In the genomic region with DNA sequence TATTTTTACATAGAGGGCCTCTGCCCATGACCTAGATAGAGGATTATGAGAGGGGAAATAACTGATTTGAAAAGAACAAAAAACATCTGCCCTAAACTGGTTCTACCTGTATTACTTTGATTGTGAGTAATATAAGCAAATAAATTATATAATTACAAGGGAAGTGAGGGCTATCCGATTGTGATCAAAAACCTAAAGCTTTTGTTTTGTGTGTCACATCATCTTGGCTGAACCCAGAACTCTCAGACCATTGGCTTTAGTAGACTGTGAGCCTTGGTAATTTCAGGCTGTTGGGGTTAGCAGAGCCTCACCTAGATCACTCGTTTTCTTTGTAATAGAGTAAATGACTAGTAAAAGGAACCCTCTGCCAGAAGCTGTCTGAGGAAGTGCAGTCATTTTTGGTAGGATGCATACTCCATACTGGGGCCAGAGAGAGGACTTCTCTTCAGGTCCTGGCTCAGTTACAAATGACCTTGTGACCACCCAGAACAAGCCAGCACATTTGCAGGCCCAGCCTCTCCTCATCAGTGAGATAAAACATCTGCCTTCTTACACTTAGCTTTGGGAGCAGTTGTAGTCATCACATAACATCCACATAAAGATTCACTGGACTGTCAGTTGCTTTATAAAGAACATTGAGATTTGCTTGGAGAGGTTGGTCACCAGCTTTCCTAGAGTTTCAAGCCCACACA, we compare ENCODE assay signal across 11 cellular contexts. TPM values are rescaled to one million over a fixed set of nuclear protein-coding genes. Genes with fewer than 3 reads are reported as not detected.
A peak's percentile ranks its signal among the peaks of the same experiment; 100 is the strongest.
DNase-seq lines count a peak whose midpoint lies in the region; ATAC-seq and TF ChIP-seq lines count a peak whose summit lies in the region.
"Had no signal": no experiment of that assay in that cellular context is flagged by ENCODE, and none has a peak within 500 bp of the region (broad histone marks: within the 10 kb centered on the region; RNA-seq: fewer than 3 reads in every experiment).

No MANE protein-coding gene starts in this region.

- TF ChIP-seq POLR2A in prostate gland (IDR thresholded peaks at IDR 0.05) = no peak

- H3K36me3 ChIP-seq in prostate gland = no peaks in the 10 kb centered on the region

- H3K36me3 Mint-ChIP-seq in CD14-positive monocyte = peaks cover 51 to 70% of the 10 kb centered on the region in 2 donors
- H3K36me3 Mint-ChIP-seq in activated naive CD8-positive, alpha-beta T cell treated with anti-CD3 and anti-CD28 coated beads for 36 hours = peaks cover 55% of the 10 kb centered on the region
- H3K36me3 Mint-ChIP-seq in naive B cell = peaks cover 8 to 17% of the 10 kb centered on the region in 2 donors
- H3K36me3 Mint-ChIP-seq in stimulated activated effector memory CD8-positive, alpha-beta T cell treated with anti-CD3 and anti-CD28 coated beads, Interleukin-12 subunit alpha, Interleukin-12 subunit beta, amount 100 ng/mL, for 72 hours = peaks cover 39% of the 10 kb centered on the region

- H3K27me3 ChIP-seq in prostate gland (replicated peaks; ENCODE audit: insufficient read depth) = no peaks in the 10 kb centered on the region
- H3K27me3 ChIP-seq: ascending aorta had no signal

- H3K27ac Mint-ChIP-seq in CD14-positive monocyte = peak overlapping the region; percentile 14 to 91 (median 61)
- peak overlapping the region; percentile 43 for H3K27ac Mint-ChIP-seq in activated naive CD8-positive, alpha-beta T cell treated with anti-CD3 and anti-CD28 coated beads for 36 hours
- peak overlapping the region in 4 of 6 donors; percentile 63 to 74 (median 68) for H3K27ac Mint-ChIP-seq in naive B cell
- no peak overlapping the region for H3K27ac Mint-ChIP-seq in stimulated activated effector memory CD8-positive, alpha-beta T cell treated with anti-CD3 and anti-CD28 coated beads, Interleukin-12 subunit alpha, Interleukin-12 subunit beta, amount 100 ng/mL, for 72 hours

- H3K4me1 Mint-ChIP-seq in CD14-positive monocyte (peaks cover 31% of the 10 kb centered on the region), naive B cell (peaks cover 50 to 66% (median 56%) of the 10 kb centered on the region in 3 donors)
- H3K4me1 Mint-ChIP-seq in activated naive CD8-positive, alpha-beta T cell treated with anti-CD3 and anti-CD28 coated beads for 36 hours = peaks cover 79% of the 10 kb centered on the region
- H3K4me1 Mint-ChIP-seq in stimulated activated effector memory CD8-positive, alpha-beta T cell treated with anti-CD3 and anti-CD28 coated beads, Interleukin-12 subunit alpha, Interleukin-12 subunit beta, amount 100 ng/mL, for 72 hours = peaks cover 67% of the 10 kb centered on the region

- H3K4me1 ChIP-seq in prostate gland (replicated peaks) = peaks cover 9% of the 10 kb centered on the region

- DNase-seq in CD14-positive monocyte (ENCODE audit: low spot score) = no peak
- no peak for DNase-seq in activated naive CD8-positive, alpha-beta T cell treated with anti-CD3 and anti-CD28 coated beads for 36 hours
- DNase-seq in foreskin fibroblast = peak; percentile 26 to 49
- no peak for DNase-seq in naive B cell
- no peak for DNase-seq in stimulated activated CD4-positive, alpha-beta T cell treated with anti-CD3 and anti-CD28 coated beads, Interleukin-12 subunit alpha, Interleukin-12 subunit beta, amount 100 ng/mL, for 4 hours
- DNase-seq in prostate gland (ENCODE audit: low spot score) = no peak
- DNase-seq in NCI-H510A (lab: John Stamatoyannopoulos, UW) = no peak
- DNase-seq in stimulated activated effector memory CD8-positive, alpha-beta T cell treated with anti-CD3 and anti-CD28 coated beads, Interleukin-12 subunit alpha, Interleukin-12 subunit beta, amount 100 ng/mL, for 72 hours (ENCODE audit: low spot score in 2 of 2) = no peak
- DNase-seq: NCI-H510A treated with DMSO at 0.1 percent for 48 hours, RPMI8226 had no signal

- intact Hi-C loops in CD14-positive monocyte (cut with micrococcal nuclease) = no loop called here
- intact Hi-C loops in prostate gland (cut with DNase I) = no loop called here

- 10% methylated on average over 2 of the region's 2 CpGs for WGBS in prostate gland

- H3K27ac ChIP-seq in prostate gland = no peak overlapping the region
- H3K27ac ChIP-seq: ascending aorta had no signal

- H3K4me3 Mint-ChIP-seq in CD14-positive monocyte (no peak overlapping the region), naive B cell (no peak overlapping the region)
- H3K4me3 Mint-ChIP-seq in activated naive CD8-positive, alpha-beta T cell treated with anti-CD3 and anti-CD28 coated beads for 36 hours = no peak overlapping the region
- H3K4me3 Mint-ChIP-seq in stimulated activated effector memory CD8-positive, alpha-beta T cell treated with anti-CD3 and anti-CD28 coated beads, Interleukin-12 subunit alpha, Interleukin-12 subunit beta, amount 100 ng/mL, for 72 hours = no peak overlapping the region

- H3K9me3 ChIP-seq in prostate gland = no peaks in the 10 kb centered on the region
- H3K9me3 ChIP-seq: ascending aorta had no signal

- H3K27me3 Mint-ChIP-seq in CD14-positive monocyte (ENCODE audit: low read depth in 3 of 3) = peaks cover 0 to 4% (median 2%) of the 10 kb centered on the region in 3 donors
- no peaks in the 10 kb centered on the region for H3K27me3 Mint-ChIP-seq in activated naive CD8-positive, alpha-beta T cell treated with anti-CD3 and anti-CD28 coated beads for 36 hours
- H3K27me3 Mint-ChIP-seq in naive B cell = no peaks in the 10 kb centered on the region

- TF ChIP-seq CTCF in CD14-positive monocyte (IDR thresholded peaks at IDR 0.05) (no peak), foreskin fibroblast (IDR thresholded peaks at IDR 0.05; ENCODE audit: low read depth, low read length) (no peak), prostate gland (IDR thresholded peaks at IDR 0.05) (no peak)

- no peak for ATAC-seq in naive B cell (ENCODE audit: low read depth in 2 of 2)
- no peak for ATAC-seq in stimulated activated effector memory CD8-positive, alpha-beta T cell treated with anti-CD3 and anti-CD28 coated beads, Interleukin-12 subunit alpha, Interleukin-12 subunit beta, amount 100 ng/mL, for 72 hours

- H3K9me3 Mint-ChIP-seq in CD14-positive monocyte = no peaks in the 10 kb centered on the region
- peaks cover 4% of the 10 kb centered on the region for H3K9me3 Mint-ChIP-seq in activated naive CD8-positive, alpha-beta T cell treated with anti-CD3 and anti-CD28 coated beads for 36 hours
- no peaks in the 10 kb centered on the region for H3K9me3 Mint-ChIP-seq in naive B cell
- no peaks in the 10 kb centered on the region for H3K9me3 Mint-ChIP-seq in stimulated activated effector memory CD8-positive, alpha-beta T cell treated with anti-CD3 and anti-CD28 coated beads, Interleukin-12 subunit alpha, Interleukin-12 subunit beta, amount 100 ng/mL, for 72 hours

- no peak overlapping the region for H3K4me3 ChIP-seq in foreskin fibroblast (ENCODE audit: low read depth in 1 of 2, low read length in 2 of 2)
- H3K4me3 ChIP-seq in prostate gland = no peak overlapping the region
- H3K4me3 ChIP-seq: ascending aorta had no signal

RNA-seq across cellular contexts. Expression of a gene that starts 13.5 kb away (rescaled TPM):
- polyA plus RNA-seq in CD14-positive monocyte (1 to 10 TPM; 1.2 to 2.0 TPM), naive B cell (ENCODE audit: low read depth in 6 of 6) (1 to 10 TPM; 3.3 to 8.7 (median 5.7) TPM)
- total RNA-seq in activated naive CD8-positive, alpha-beta T cell treated with anti-CD3 and anti-CD28 coated beads for 36 hours = 10 to 100 TPM; 19.1 to 19.9 TPM
- 10 to 100 TPM; 24.2 to 40.7 TPM for total RNA-seq in prostate gland

Comparison
In these comparisons a context has a peak if more than half of its experiments do, and no peak if none do; other contexts are left out.
1. DNase-seq: peak in foreskin fibroblast (2 of 2); none in CD14-positive monocyte (single experiment), activated naive CD8-positive, alpha-beta T cell treated with anti-CD3 and anti-CD28 coated beads for 36 hours (single experiment), naive B cell (single experiment), stimulated activated CD4-positive, alpha-beta T cell treated with anti-CD3 and anti-CD28 coated beads, Interleukin-12 subunit alpha, Interleukin-12 subunit beta, amount 100 ng/mL, for 4 hours (single experiment), prostate gland (single experiment), NCI-H510A (single experiment) and stimulated activated effector memory CD8-positive, alpha-beta T cell treated with anti-CD3 and anti-CD28 coated beads, Interleukin-12 subunit alpha, Interleukin-12 subunit beta, amount 100 ng/mL, for 72 hours (0 of 2).